ENCODE assay signal across 8 cellular contexts in genomic region chr17:30292490-30292858, GRCh38.
DNase-seq lines count a peak whose midpoint lies in the region; ATAC-seq and TF ChIP-seq lines count a peak whose summit lies in the region.

No MANE protein-coding gene starts in this region.

- ATAC-seq in HG03521 (IDR thresholded peaks at IDR 0.05; ENCODE audit: unreplicated experiment), result no peak

- H3K4me1 ChIP-seq in HUES6 (ENCODE audit: control insufficient read depth, insufficient read depth, low read length), result 0 out of 2 replicates have a peak, but pooled peaks cover 5% of the 10 kb centered on the region
- H3K4me1 ChIP-seq in mucosa of stomach (ENCODE audit: control insufficient read depth, insufficient read depth, low read length), result no peaks in the 10 kb centered on the region

- peak overlapping the region; percentile 57 for H3K27ac ChIP-seq in 22Rv1
- H3K27ac ChIP-seq in HUES6 (ENCODE audit: low read depth, low read length), result peak overlapping the region; percentile 76; the same call in 1 of the 2 replicates

- H3K9ac ChIP-seq in HUES6 (ENCODE audit: low read length) (peak overlapping the region; percentile 82), mucosa of stomach (ENCODE audit: low read length) (peak overlapping the region; percentile 71)

- no peak for DNase-seq in cardiac fibroblast (ENCODE audit: low read depth in 2 of 2)
- DNase-seq in NCI-H146 treated with DMSO at 0.1 percent for 48 hours (lab: John Stamatoyannopoulos, UW; ENCODE audit: unreplicated experiment), result no peak
- DNase-seq in UCSD-AML1 (lab: John Stamatoyannopoulos, UW; ENCODE audit: unreplicated experiment), result no peak
- DNase-seq in NCI-H82 treated with DMSO at 0.1 percent for 48 hours (lab: John Stamatoyannopoulos, UW; ENCODE audit: unreplicated experiment), result no peak

- H3K36me3 ChIP-seq in HUES6 (ENCODE audit: control insufficient read depth, insufficient read depth, low read length) (peaks cover 16% of the 10 kb centered on the region), mucosa of stomach (ENCODE audit: control insufficient read depth, insufficient read depth, low read length) (no peaks in the 10 kb centered on the region)

- no peak for TF ChIP-seq CTCF in 22Rv1 (IDR thresholded peaks at IDR 0.05)
- no peak for TF ChIP-seq CTCF in cardiac fibroblast (IDR thresholded peaks at IDR 0.05; ENCODE audit: low read depth, low read length)

- no peaks in the 10 kb centered on the region for H3K27me3 ChIP-seq in HUES6 (ENCODE audit: control insufficient read depth, insufficient read depth, low read length)
- peaks cover 5% of the 10 kb centered on the region for H3K27me3 ChIP-seq in mucosa of stomach (ENCODE audit: control insufficient read depth, insufficient read depth, low read length)

- H3K4me3 ChIP-seq in HUES6 (ENCODE audit: low read depth, low read length) (peak overlapping the region; percentile 77), cardiac fibroblast (replicated peaks in 1 of 2; ENCODE audit: low read depth in 2 of 2, low read length in 2 of 2) (peak overlapping the region; percentile 54 to 73), mucosa of stomach (ENCODE audit: low read length) (peak overlapping the region; percentile 44)

- H3K9me3 ChIP-seq in HUES6 (ENCODE audit: control insufficient read depth, insufficient read depth, low read depth, low read length), result no peaks in the 10 kb centered on the region
- no peaks in the 10 kb centered on the region for H3K9me3 ChIP-seq in mucosa of stomach (ENCODE audit: control insufficient read depth, low read length)
